In the genomic region with DNA sequence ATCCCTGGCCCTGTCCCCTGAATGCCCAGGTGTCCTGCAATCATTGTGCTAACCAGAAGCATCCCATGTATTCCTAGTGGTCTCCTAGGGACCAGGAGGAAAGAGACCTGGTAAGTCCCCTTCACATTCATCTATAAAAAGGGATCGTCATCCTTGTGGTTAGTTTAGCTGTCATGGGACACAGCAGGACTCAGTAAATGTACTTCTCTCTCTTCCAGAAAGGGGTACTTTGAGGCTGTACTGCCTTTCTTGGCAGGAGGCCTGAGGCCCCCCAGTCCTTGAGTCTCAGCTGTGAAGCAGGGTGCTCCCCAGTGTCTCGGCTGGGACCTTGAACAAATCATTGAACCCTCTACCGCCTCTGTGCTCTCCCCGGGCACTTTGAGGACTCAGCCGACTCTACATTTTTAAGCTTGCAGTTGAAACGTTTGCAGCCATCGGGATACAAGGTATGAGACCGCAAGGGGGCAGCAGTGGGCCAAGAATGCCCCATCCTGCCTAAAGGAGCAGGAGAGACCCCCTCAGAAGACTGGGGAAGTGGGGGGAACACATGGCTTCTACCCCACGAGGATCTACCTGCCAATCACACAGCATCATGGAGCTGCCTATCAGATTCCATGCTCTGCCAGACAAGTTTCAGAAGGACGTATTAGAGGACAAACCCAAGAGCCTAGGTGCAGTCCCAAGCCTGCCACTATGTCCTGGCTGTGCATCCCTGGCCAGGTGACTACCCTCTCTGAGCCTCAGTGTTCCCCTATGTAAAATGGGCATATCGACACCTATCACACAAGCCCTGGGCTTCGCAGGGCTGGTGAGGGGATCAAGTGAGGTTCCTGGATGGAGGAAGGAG, we compare ENCODE assay signal across 8 cellular contexts. TPM values are rescaled to one million over a fixed set of nuclear protein-coding genes. Genes with fewer than 3 reads are reported as not detected.
DNase-seq lines count a peak whose midpoint lies in the region; ATAC-seq, FAIRE-seq and TF ChIP-seq lines count a peak whose summit lies in the region.

No MANE protein-coding gene starts in this region.

- no peak for TF ChIP-seq POLR2A in upper lobe of left lung (IDR thresholded peaks at IDR 0.05)

- H3K36me3 ChIP-seq in SJCRH30 = peaks cover 9% of the 10 kb centered on the region
- H3K36me3 ChIP-seq in parathyroid adenoma (ENCODE audit: control insufficient read depth, insufficient read depth, low read length) = no peaks in the 10 kb centered on the region
- H3K36me3 ChIP-seq in upper lobe of left lung = peaks cover 0 to 10% (median 5%) of the 10 kb centered on the region in 4 donors

- H3K4me2 ChIP-seq in parathyroid adenoma (ENCODE audit: low read length) = no peak overlapping the region

- TF ChIP-seq EP300 in upper lobe of left lung (IDR thresholded peaks at IDR 0.05) = no peak

- H3K27me3 ChIP-seq in SJCRH30 = no peaks in the 10 kb centered on the region; the same call in 1 of the 2 replicates
- H3K27me3 ChIP-seq in parathyroid adenoma (ENCODE audit: control insufficient read depth, insufficient read depth, low read length) = no peaks in the 10 kb centered on the region
- no peaks in the 10 kb centered on the region for H3K27me3 ChIP-seq in upper lobe of left lung

- H3K9me3 ChIP-seq in SJCRH30 (replicated peaks) = no peaks in the 10 kb centered on the region
- no peaks in the 10 kb centered on the region for H3K9me3 ChIP-seq in parathyroid adenoma (ENCODE audit: control insufficient read depth, low read length)
- no peaks in the 10 kb centered on the region for H3K9me3 ChIP-seq in upper lobe of left lung

- H2AFZ ChIP-seq in parathyroid adenoma = peak overlapping the region; percentile 47

- peaks cover 5% of the 10 kb centered on the region; the same call in 1 of the 2 replicates for H3K4me1 ChIP-seq in SJCRH30
- H3K4me1 ChIP-seq in parathyroid adenoma = peaks cover 7% of the 10 kb centered on the region
- peaks cover 50 to 86% (median 67%) of the 10 kb centered on the region in 4 donors for H3K4me1 ChIP-seq in upper lobe of left lung

- TF ChIP-seq CTCF in parathyroid adenoma (IDR thresholded peaks at IDR 0.05) (peak; percentile 57), upper lobe of left lung (IDR thresholded peaks at IDR 0.05) (peak; percentile 37 to 69 (median 58))

- H3K79me2 ChIP-seq in parathyroid adenoma = no peaks in the 10 kb centered on the region

- DNase-seq in COLO829 (ENCODE audit: low spot score) (peak; percentile 56), SJCRH30 (peak; percentile 72 to 88), frontal cortex (ENCODE audit: low spot score in 2 of 2) (peak; percentile 67 to 77), upper lobe of left lung (peak in 1 of 2 donors; percentile 74), NCI-H1436 (lab: John Stamatoyannopoulos, UW) (no peak)
- DNase-seq in activated effector memory CD4-positive, alpha-beta T cell treated with Interleukin-2 at 50 U/mL for 16 hours = peak; percentile 53

- H3K4me3 ChIP-seq in SJCRH30 = no peak overlapping the region
- H3K4me3 ChIP-seq in parathyroid adenoma (ENCODE audit: low read depth, low read length) = no peak overlapping the region
- no peak overlapping the region for H3K4me3 ChIP-seq in upper lobe of left lung

- H3K9ac ChIP-seq in parathyroid adenoma = no peak overlapping the region

- H3K27ac ChIP-seq in SJCRH30 (no peak overlapping the region), parathyroid adenoma (no peak overlapping the region), upper lobe of left lung (peak overlapping the region in 2 of 4 donors; percentile 48 to 54)

- ATAC-seq in HG02885 (IDR thresholded peaks at IDR 0.05; ENCODE audit: poor library complexity, unreplicated experiment) (peak; percentile 27), upper lobe of left lung (ENCODE audit: low FRiP score in 2 of 2) (no peak)

- no peak for FAIRE-seq in frontal cortex (lab: Jason Lieb, UNC)

- 27 to 54% methylated on average over 6 to 12 of the region's 12 CpGs for WGBS in upper lobe of left lung, 2 donors

RNA-seq across cellular contexts. Expression of a gene that starts 2.4 kb away (rescaled TPM):
- total RNA-seq in SJCRH30 (2014; rRNA removed; shearing (Covaris generic)) = 16.0 and 21.2 TPM in 2 replicates
- total RNA-seq in frontal cortex (9.0 TPM), upper lobe of left lung (100 to 1,000 TPM in 2 of 6 donors, 10 to 100 TPM in 4; 61.0 to 237 (median 91.9) TPM)

RNA-seq across cellular contexts. Expression of a gene that starts 30.6 kb away (rescaled TPM):
- 244 and 266 TPM in 2 replicates for total RNA-seq in SJCRH30 (2014; rRNA removed; shearing (Covaris generic))
- total RNA-seq in frontal cortex (49.7 TPM), upper lobe of left lung (100 to 1,000 TPM in 3 of 6 donors, 10 to 100 TPM in 3; 61.8 to 133 (median 97.7) TPM)

RNA-seq across cellular contexts. Expression of a gene that starts 47.8 kb away (rescaled TPM):
- not detected in 2 replicates for total RNA-seq in SJCRH30 (2014; rRNA removed; shearing (Covaris generic))
- total RNA-seq in frontal cortex (not detected), upper lobe of left lung (not detected)
